10 cellular contexts compared by ENCODE assay signal in genomic region chr7:117020605-117021002, GRCh38.
DNase-seq lines count a peak whose midpoint lies in the region; ATAC-seq and TF ChIP-seq lines count a peak whose summit lies in the region.
"Had no signal": no experiment of that assay in that cellular context is flagged by ENCODE, and none has a peak within 500 bp of the region (broad histone marks: within the 10 kb centered on the region; RNA-seq: fewer than 3 reads in every experiment).

No MANE protein-coding gene starts in this region.

- peaks cover 24 to 38% (median 34%) of the 10 kb centered on the region in 4 donors for H3K4me1 ChIP-seq in esophagus muscularis mucosa
- peaks cover 2% of the 10 kb centered on the region for H3K4me1 ChIP-seq in ovary (ENCODE audit: insufficient read depth)

- TF ChIP-seq POLR2A in esophagus muscularis mucosa (IDR thresholded peaks at IDR 0.05; ENCODE audit: low read depth) (no peak), ovary (IDR thresholded peaks at IDR 0.05) (no peak)

- DNase-seq in COR-L47 (lab: John Stamatoyannopoulos, UW) (peak; percentile 24), NCI-H2227 treated with DMSO at 0.1 percent for 48 hours (lab: John Stamatoyannopoulos, UW) (peak; percentile 52), esophagus muscularis mucosa (ENCODE audit: extremely low spot score) (no peak), ovary (no peak), hepatic stellate cell (ENCODE audit: low spot score) (no peak)

- no peaks in the 10 kb centered on the region for H3K36me3 ChIP-seq in esophagus muscularis mucosa
- no peaks in the 10 kb centered on the region for H3K36me3 ChIP-seq in ovary
- H3K36me3 ChIP-seq: HAP-1 had no signal

- H3K27me3 ChIP-seq in esophagus muscularis mucosa, result no peaks in the 10 kb centered on the region
- H3K27me3 ChIP-seq in ovary, result no peaks in the 10 kb centered on the region

- WGBS in esophagus muscularis mucosa, result 23% methylated on average over 1 of the region's 1 CpG
- 19 to 40% (median 24%) methylated on average over 1 of the region's 1 CpG for WGBS in ovary, 3 donors

- ATAC-seq in GM18519 (IDR thresholded peaks at IDR 0.05; ENCODE audit: low FRiP score, unreplicated experiment), result no peak
- ATAC-seq in GM18870 (IDR thresholded peaks at IDR 0.05; ENCODE audit: unreplicated experiment), result no peak
- ATAC-seq in HG03432 (IDR thresholded peaks at IDR 0.05; ENCODE audit: unreplicated experiment), result no peak

- H3K9me3 ChIP-seq in esophagus muscularis mucosa (no peaks in the 10 kb centered on the region), ovary (no peaks in the 10 kb centered on the region)
- H3K9me3 ChIP-seq: Caco-2, HAP-1 had no signal

- peak overlapping the region; percentile 40 to 55 (median 48) for H3K4me3 ChIP-seq in esophagus muscularis mucosa
- peak overlapping the region; percentile 30 for H3K4me3 ChIP-seq in ovary

- intact Hi-C loops in esophagus muscularis mucosa (cut with DNase I), result no loop called here
- intact Hi-C loops in ovary (cut with DNase I), result no loop called here

- no peak for TF ChIP-seq CTCF in esophagus muscularis mucosa (IDR thresholded peaks at IDR 0.05)
- no peak for TF ChIP-seq CTCF in ovary (IDR thresholded peaks at IDR 0.05)

- TF ChIP-seq EP300 in esophagus muscularis mucosa (IDR thresholded peaks at IDR 0.05), result no peak
- no peak for TF ChIP-seq EP300 in ovary (IDR thresholded peaks at IDR 0.05)

- H3K27ac ChIP-seq in esophagus muscularis mucosa (replicated peaks in 1 of 4) (peak overlapping the region; percentile 60 to 76 (median 72)), ovary (peak overlapping the region in 1 of 2 donors; percentile 60)

Comparison
In these comparisons a context has a peak if more than half of its experiments do, and no peak if none do; other contexts are left out.
1. DNase-seq: peak in COR-L47 (single experiment) and NCI-H2227 treated with DMSO at 0.1 percent for 48 hours (single experiment); none in esophagus muscularis mucosa (single experiment), ovary (0 of 5) and hepatic stellate cell (single experiment).